In genomic region chr1:241627453-241628329, GRCh38 we compare ENCODE assay signal across 7 cellular contexts. TPM values are rescaled to one million over a fixed set of nuclear protein-coding genes. Genes with fewer than 3 reads are reported as not detected.
DNase-seq lines count a peak whose midpoint lies in the region; ATAC-seq and FAIRE-seq lines count a peak whose summit lies in the region.

No MANE protein-coding gene starts in this region.

- FAIRE-seq in islet of Langerhans (lab: Jason Lieb, UNC): peak; percentile 93

- peak overlapping the region; percentile 37 for H3K4me3 ChIP-seq in thymus (ENCODE audit: low read length)

- peak; percentile 87 for ATAC-seq in GM18907 (IDR thresholded peaks at IDR 0.05; ENCODE audit: unreplicated experiment)
- ATAC-seq in HG03066 (IDR thresholded peaks at IDR 0.05; ENCODE audit: low read depth, unreplicated experiment): peak; percentile 82
- ATAC-seq in activated naive CD8-positive, alpha-beta T cell treated with anti-CD3 and anti-CD28 coated beads, Interleukin-2, amount 50 U/mL, for 24 hours: peak; percentile 66

- peaks cover 41% of the 10 kb centered on the region for H3K4me1 Mint-ChIP-seq in activated naive CD8-positive, alpha-beta T cell treated with anti-CD3 and anti-CD28 coated beads, Interleukin-2, amount 50 U/mL, for 24 hours

- H3K27me3 Mint-ChIP-seq in activated naive CD8-positive, alpha-beta T cell treated with anti-CD3 and anti-CD28 coated beads, Interleukin-2, amount 50 U/mL, for 24 hours: no peaks in the 10 kb centered on the region

- peak overlapping the region; percentile 80 for H3K27ac ChIP-seq in thymus (ENCODE audit: low read depth)

- no peaks in the 10 kb centered on the region for H3K27me3 ChIP-seq in thymus (ENCODE audit: control insufficient read depth, insufficient read depth)

- peaks cover 12% of the 10 kb centered on the region for H3K36me3 Mint-ChIP-seq in activated naive CD8-positive, alpha-beta T cell treated with anti-CD3 and anti-CD28 coated beads, Interleukin-2, amount 50 U/mL, for 24 hours (ENCODE audit: low read depth)

- H3K9me3 Mint-ChIP-seq in activated naive CD8-positive, alpha-beta T cell treated with anti-CD3 and anti-CD28 coated beads, Interleukin-2, amount 50 U/mL, for 24 hours: no peaks in the 10 kb centered on the region

- 25% methylated on average over 9 of the region's 9 CpGs for WGBS in thymus

- DNase-seq in DMS 273 treated with DMSO at 0.1 percent for 48 hours (lab: John Stamatoyannopoulos, UW) (peak; percentile 15), NOMO-1 (lab: John Stamatoyannopoulos, UW; ENCODE audit: unreplicated experiment in 2 of 2) (peak; percentile 5 to 56)
- DNase-seq in activated naive CD8-positive, alpha-beta T cell treated with anti-CD3 and anti-CD28 coated beads, Interleukin-2, amount 50 U/mL, for 24 hours: peak; percentile 29

- H3K27ac Mint-ChIP-seq in activated naive CD8-positive, alpha-beta T cell treated with anti-CD3 and anti-CD28 coated beads, Interleukin-2, amount 50 U/mL, for 24 hours: peak overlapping the region; percentile 70

- H3K9me3 ChIP-seq in thymus (ENCODE audit: control insufficient read depth): no peaks in the 10 kb centered on the region

- no peaks in the 10 kb centered on the region for H3K36me3 ChIP-seq in thymus (ENCODE audit: control insufficient read depth, insufficient read depth)

- peak overlapping the region; percentile 37 for H3K4me3 Mint-ChIP-seq in activated naive CD8-positive, alpha-beta T cell treated with anti-CD3 and anti-CD28 coated beads, Interleukin-2, amount 50 U/mL, for 24 hours

- peaks cover 3% of the 10 kb centered on the region for H3K4me1 ChIP-seq in thymus (ENCODE audit: control insufficient read depth, insufficient read depth, low read length)

RNA-seq across cellular contexts. Expression of gene CHML, which starts 12.5 kb away (rescaled TPM):
- polyA plus RNA-seq in thymus: 7.4 TPM

RNA-seq across cellular contexts. Expression of gene OPN3, which starts 12.5 kb away (rescaled TPM):
- polyA plus RNA-seq in thymus: 17.7 TPM

RNA-seq across cellular contexts. Expression of gene WDR64, which starts 24.4 kb away (rescaled TPM):
- 0.14 TPM for polyA plus RNA-seq in thymus

Comparison
In these comparisons a context has a peak if more than half of its experiments do, and no peak if none do; other contexts are left out.
1. Peak in every context shown above with its lines: DNase-seq, ATAC-seq, H3K4me3 ChIP-seq and H3K27ac ChIP-seq.